Comparison of ENCODE assay signal across 17 cellular contexts in genomic region chr5:148735301-148735700, GRCh38.
"Had no signal": no experiment of that assay in that cellular context is flagged by ENCODE, and none has a peak within 500 bp of the region (broad histone marks: within the 10 kb centered on the region; RNA-seq: fewer than 3 reads in every experiment).

No MANE protein-coding gene starts in this region.

- H3K36me3 ChIP-seq: right atrium auricular region, thyroid gland, vagina had no signal

- H3K27me3 ChIP-seq: right atrium auricular region, thyroid gland, vagina had no signal

- H3K9me3 ChIP-seq: mucosa of descending colon, right atrium auricular region, thyroid gland, vagina had no signal

- ATAC-seq: effector memory CD8-positive, alpha-beta T cell; mucosa of descending colon; naive thymus-derived CD8-positive, alpha-beta T cell had no signal

- H3K4me3 ChIP-seq: mucosa of descending colon, right atrium auricular region, skin epidermis, thyroid gland, vagina had no signal

- H3K4me1 ChIP-seq: thyroid gland, vagina had no signal

- H3K27ac ChIP-seq: right atrium auricular region, skin epidermis, thyroid gland, vagina had no signal

- DNase-seq: activated CD4-positive, alpha-beta T cell treated with anti-CD3 and anti-CD28 coated beads, Interleukin-2, amount 50 U/mL, for 1 hour; activated naive CD4-positive, alpha-beta T cell treated with anti-CD3 and anti-CD28 coated beads, Interleukin-2, amount 10 ng/mL, durations not matched to agents 7 days and 5 days; activated T-cell treated with anti-CD3 and anti-CD28 coated beads for 4 hours; central memory CD4-positive, alpha-beta T cell; cortex of kidney; effector memory CD8-positive, alpha-beta T cell; erythroblast; hippocampal formation; kidney glomerular epithelial cell; mammary epithelial cell; mucosa of descending colon; naive thymus-derived CD8-positive, alpha-beta T cell; posterior cingulate gyrus; thyroid gland had no signal
